Comparison of ENCODE assay signal across 1 cellular context in the genomic region with DNA sequence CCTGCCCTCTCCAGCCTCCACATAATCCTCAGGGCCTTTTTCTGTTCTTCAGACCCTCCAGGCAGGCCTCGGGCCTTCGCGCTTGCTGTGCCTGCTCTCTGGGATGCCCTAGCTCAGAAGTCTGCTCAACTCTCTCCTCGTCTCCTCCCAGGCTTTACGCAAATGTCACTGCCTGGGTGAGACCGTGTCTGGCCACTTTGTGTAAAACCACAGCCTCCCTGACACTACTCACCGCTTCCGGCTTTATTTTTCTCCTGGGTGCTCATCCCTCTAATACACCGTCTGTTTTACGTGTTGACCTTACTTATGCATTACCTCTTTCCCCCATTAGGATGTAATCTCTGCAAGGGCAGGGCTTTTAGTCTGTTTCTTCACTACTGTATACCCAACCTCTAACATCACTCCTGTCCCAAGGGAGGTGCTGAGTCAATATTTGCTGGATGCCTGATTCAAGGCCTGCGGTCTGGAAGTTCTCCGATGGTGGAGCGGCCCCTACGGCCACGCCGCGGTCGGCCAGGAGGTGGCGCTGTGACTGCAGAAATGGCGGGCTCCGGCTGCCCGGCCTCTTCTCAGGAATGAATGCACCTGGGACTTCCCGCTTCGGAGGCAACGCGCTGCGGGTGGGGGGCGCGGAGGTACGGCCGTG.
TF ChIP-seq lines count a peak whose summit lies in the region.

No MANE protein-coding gene starts in this region.

TF ChIP-seq in IMR-90, 13 proteins besides CTCF, POLR2A, EP300 and RAD21:
- peak; percentile 63; the same call in 1 of the 2 replicates for TF ChIP-seq MAFK (IDR thresholded peaks at IDR 0.05; ENCODE audit: low read depth, low read length)
- TF ChIP-seq RFX5 (IDR thresholded peaks at IDR 0.05; ENCODE audit: low read depth, low read length) = no peak
- TF ChIP-seq NFE2L2 (IDR thresholded peaks at IDR 0.05; ENCODE audit: low read depth, low read length) = no peak
- peak; percentile 60; the same call in 1 of the 2 replicates for TF ChIP-seq MAZ (IDR thresholded peaks at IDR 0.05; ENCODE audit: borderline replicate concordance, low read depth, low read length)
- TF ChIP-seq, protein P1, sequence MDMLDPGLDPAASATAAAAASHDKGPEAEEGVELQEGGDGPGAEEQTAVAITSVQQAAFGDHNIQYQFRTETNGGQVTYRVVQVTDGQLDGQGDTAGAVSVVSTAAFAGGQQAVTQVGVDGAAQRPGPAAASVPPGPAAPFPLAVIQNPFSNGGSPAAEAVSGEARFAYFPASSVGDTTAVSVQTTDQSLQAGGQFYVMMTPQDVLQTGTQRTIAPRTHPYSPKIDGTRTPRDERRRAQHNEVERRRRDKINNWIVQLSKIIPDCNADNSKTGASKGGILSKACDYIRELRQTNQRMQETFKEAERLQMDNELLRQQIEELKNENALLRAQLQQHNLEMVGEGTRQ (IDR thresholded peaks at IDR 0.05; ENCODE audit: low read depth, low read length) = no peak
- peak; percentile 51; the same call in 1 of the 2 replicates for TF ChIP-seq CEBPB (IDR thresholded peaks at IDR 0.05; ENCODE audit: low read depth, low read length)
- TF ChIP-seq CHD1 (IDR thresholded peaks at IDR 0.05; ENCODE audit: low read depth, low read length) = no peak
- TF ChIP-seq ELK1 (IDR thresholded peaks at IDR 0.05; ENCODE audit: borderline replicate concordance, low read depth, low read length) = no peak
- TF ChIP-seq RCOR1 (IDR thresholded peaks at IDR 0.05; ENCODE audit: insufficient replicate concordance, low read length) = peak; percentile 29
- TF ChIP-seq SMC3 (IDR thresholded peaks at IDR 0.05; ENCODE audit: low read depth, low read length) = peak; percentile 93
- TF ChIP-seq FOS (IDR thresholded peaks at IDR 0.05; ENCODE audit: low read depth, low read length) = peak; percentile 46; the same call in 1 of the 2 replicates
- no peak for TF ChIP-seq BHLHE40 (IDR thresholded peaks at IDR 0.05; ENCODE audit: low read depth, low read length)
- TF ChIP-seq MXI1 (IDR thresholded peaks at IDR 0.05; ENCODE audit: borderline replicate concordance, low read depth, low read length) = no peak
